8 cellular contexts compared by ENCODE assay signal in the genomic region with DNA sequence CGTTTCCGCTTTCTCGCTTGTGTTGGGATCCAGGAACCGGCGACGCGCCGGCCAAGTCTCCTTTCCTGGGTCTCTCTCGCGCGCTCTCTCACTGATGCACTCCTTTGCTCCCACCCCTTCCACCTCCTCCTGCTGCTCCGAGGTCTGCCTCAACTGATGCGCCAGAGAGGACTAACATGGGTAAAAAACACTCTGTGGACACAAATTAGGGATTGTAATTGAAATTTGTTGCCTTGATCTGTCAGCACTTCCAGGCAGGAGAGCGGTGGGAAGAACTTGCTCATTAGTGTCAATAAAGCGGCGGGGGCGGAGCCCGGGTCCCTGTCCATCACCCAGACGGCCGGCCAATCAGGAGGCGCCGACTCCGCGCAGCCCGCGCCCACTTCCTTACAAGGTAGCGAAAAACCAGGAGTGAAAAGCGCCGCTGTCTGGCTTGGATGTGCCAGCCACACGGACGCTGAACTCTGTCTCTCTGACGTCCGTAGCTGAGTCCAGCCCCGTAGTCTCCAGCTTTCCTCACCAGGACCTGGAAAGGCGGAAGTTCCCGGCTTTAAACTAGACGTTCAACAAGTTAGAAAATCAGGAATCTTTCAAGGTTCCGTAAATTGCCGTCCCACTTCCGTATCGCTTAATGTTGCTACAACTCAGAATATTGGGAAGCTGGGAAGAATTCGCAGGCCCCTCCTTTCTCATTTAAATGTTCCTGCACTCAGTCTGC. TPM values are rescaled to one million over a fixed set of nuclear protein-coding genes. Genes with fewer than 3 reads are reported as not detected.
DNase-seq lines count a peak whose midpoint lies in the region; ATAC-seq and TF ChIP-seq lines count a peak whose summit lies in the region.

A gene (minus strand): TSS at position 267 of the 718 bp plus-strand sequence. CDS start 417 bp downstream, outside the sequence.

- ATAC-seq in GM18498 (IDR thresholded peaks at IDR 0.05; ENCODE audit: unreplicated experiment) = no peak

- no peaks in the 10 kb centered on the region for H3K4me1 ChIP-seq in adrenal gland (replicated peaks in 1 of 2)
- H3K4me1 ChIP-seq in right atrium auricular region = peaks cover 0 to 13% of the 10 kb centered on the region in 2 donors

- TF ChIP-seq CTCF in adrenal gland (IDR thresholded peaks at IDR 0.05) (no peak), right atrium auricular region (IDR thresholded peaks at IDR 0.05) (no peak)

- DNase-seq in DMS114 treated with DMSO at 0.1 percent for 48 hours (lab: John Stamatoyannopoulos, UW; ENCODE audit: unreplicated experiment) = peak; percentile 25
- peak; percentile 81 for DNase-seq in NCI-H1048 (lab: John Stamatoyannopoulos, UW)
- peak; percentile 47 to 90 (median 71) for DNase-seq in adrenal gland
- peak; percentile 99 for DNase-seq in right atrium auricular region (ENCODE audit: low spot score)
- DNase-seq in posterior vena cava (ENCODE audit: low spot score) = peak; percentile 98
- DNase-seq in activated CD4-positive, CD25-positive, alpha-beta regulatory T cell treated with anti-CD3 and anti-CD28 coated beads, Interleukin-2, amount 50 U/mL, for 72 hours = no peak
- DNase-seq in NCI-H526 treated with DMSO at 0.1 percent for 48 hours (lab: John Stamatoyannopoulos, UW) = no peak

- WGBS in adrenal gland, 4 donors = 1 to 3% (median 2%) methylated on average over 33 to 42 of the region's 42 CpGs

- no peaks in the 10 kb centered on the region for H3K36me3 ChIP-seq in adrenal gland (replicated peaks in 1 of 2)
- H3K36me3 ChIP-seq in right atrium auricular region = no peaks in the 10 kb centered on the region

- intact Hi-C loops in adrenal gland (cut with DNase I) (no loop called here), posterior vena cava (cut with DNase I) (loop anchor here in 1 of 2 donors (10.0 kb wide), 1 partner anchor 340 kb away; no protein-coding TSS in a partner anchor)

- no peak for TF ChIP-seq POLR2A in adrenal gland (IDR thresholded peaks at IDR 0.05)

- H3K4me3 ChIP-seq in adrenal gland = peak within 1 kb of the TSS in 2 of 4 donors; percentile 17 to 55
- peak within 1 kb of the TSS; percentile 45 to 59 for H3K4me3 ChIP-seq in right atrium auricular region

- no peaks in the 10 kb centered on the region for H3K9me3 ChIP-seq in adrenal gland (replicated peaks in 1 of 3)
- H3K9me3 ChIP-seq in right atrium auricular region = no peaks in the 10 kb centered on the region

- H3K27ac ChIP-seq in adrenal gland (peak within 1 kb of the TSS in 4 of 5 donors; percentile 49 to 88 (median 78)), right atrium auricular region (peak within 1 kb of the TSS; percentile 86 to 91)

- H3K27me3 ChIP-seq in adrenal gland = peaks cover 67% of the 10 kb centered on the region
- peaks cover 0 to 19% of the 10 kb centered on the region in 2 donors for H3K27me3 ChIP-seq in right atrium auricular region

RNA-seq across cellular contexts. Expression of the gene that starts here (rescaled TPM):
- total RNA-seq in adrenal gland (10 to 100 TPM in 1 of 8 donors, 1 to 10 TPM in 7; 2.1 to 10.4 (median 3.2) TPM), right atrium auricular region (10 to 100 TPM in 1 of 2 donors, 1 to 10 TPM in 1; 8.2 to 13.1 TPM), posterior vena cava (10 to 100 TPM; 42.3 to 45.5 TPM)
- 1 to 10 TPM; 1.0 to 6.3 (median 2.1) TPM for polyA plus RNA-seq in adrenal gland

Comparison
In these comparisons a context has a peak if more than half of its experiments do, and no peak if none do; other contexts are left out.
1. DNase-seq: peak in DMS114 treated with DMSO at 0.1 percent for 48 hours (single experiment), NCI-H1048 (single experiment), adrenal gland (7 of 7), right atrium auricular region (single experiment) and posterior vena cava (single experiment); none in activated CD4-positive, CD25-positive, alpha-beta regulatory T cell treated with anti-CD3 and anti-CD28 coated beads, Interleukin-2, amount 50 U/mL, for 72 hours (single experiment) and NCI-H526 treated with DMSO at 0.1 percent for 48 hours (single experiment).